Comparison of ENCODE assay signal across 8 cellular contexts in genomic region chr19:39401549-39402416, GRCh38. TPM values are rescaled to one million over a fixed set of nuclear protein-coding genes. Genes with fewer than 3 reads are reported as not detected.
DNase-seq lines count a peak whose midpoint lies in the region; ATAC-seq and TF ChIP-seq lines count a peak whose summit lies in the region.

No MANE protein-coding gene starts in this region.

- no peaks in the 10 kb centered on the region for H3K9me3 ChIP-seq in esophagus (ENCODE audit: control insufficient read depth in 2 of 2, insufficient read depth in 1 of 2, low read depth in 1 of 2, low read length in 1 of 2)
- H3K9me3 ChIP-seq in neural progenitor cell (ENCODE audit: low read depth), result no peaks in the 10 kb centered on the region

- H4K20me1 ChIP-seq in neural progenitor cell (ENCODE audit: low read depth), result peaks cover 9% of the 10 kb centered on the region

- H2AFZ ChIP-seq in neural progenitor cell (replicated peaks), result no peak overlapping the region

- peak overlapping the region; percentile 88 for H3K4me3 Mint-ChIP-seq in neural progenitor cell

- peaks cover 69% of the 10 kb centered on the region for H3F3A ChIP-seq in neural progenitor cell (ENCODE audit: low read depth)

- H3K9me3 Mint-ChIP-seq in neural progenitor cell, result no peaks in the 10 kb centered on the region

- peak; percentile 25 for ATAC-seq in GM18909 (IDR thresholded peaks at IDR 0.05; ENCODE audit: poor library complexity, unreplicated experiment)
- ATAC-seq in HG03521 (IDR thresholded peaks at IDR 0.05; ENCODE audit: unreplicated experiment), result no peak

- no peaks in the 10 kb centered on the region for H3K79me2 ChIP-seq in neural progenitor cell (ENCODE audit: low read depth)

- 38 to 42% methylated on average over 27 of the region's 27 CpGs for WGBS in esophagus, 2 donors

- H3K9ac ChIP-seq in neural progenitor cell, result no peak overlapping the region

- peaks cover 38% of the 10 kb centered on the region for H3K4me1 Mint-ChIP-seq in neural progenitor cell

- H3K36me3 Mint-ChIP-seq in neural progenitor cell, result peaks cover 2% of the 10 kb centered on the region

- peak overlapping the region; percentile 97 to 100 for H3K27ac ChIP-seq in esophagus (ENCODE audit: low read depth in 2 of 2, low read length in 1 of 2)
- no peak overlapping the region for H3K27ac ChIP-seq in neural progenitor cell
- peak overlapping the region; percentile 84 for H3K27ac ChIP-seq in temporal lobe (ENCODE audit: low read depth, low read length)

- peak overlapping the region; percentile 85 for H3K4me2 ChIP-seq in neural progenitor cell

- H3K36me3 ChIP-seq in esophagus (ENCODE audit: control insufficient read depth in 2 of 2, insufficient read depth in 2 of 2, low read length in 1 of 2) (peaks cover 0 to 4% of the 10 kb centered on the region in 2 donors), neural progenitor cell (no peaks in the 10 kb centered on the region)

- H3K27ac Mint-ChIP-seq in neural progenitor cell, result peak overlapping the region; percentile 97

- H3K4me1 ChIP-seq in esophagus (ENCODE audit: control insufficient read depth in 2 of 2, insufficient read depth in 2 of 2, low read length in 1 of 2) (peaks cover 5 to 29% of the 10 kb centered on the region in 2 donors), neural progenitor cell (peaks cover 14% of the 10 kb centered on the region)

- H3K27me3 ChIP-seq in esophagus (ENCODE audit: control insufficient read depth in 1 of 2, insufficient read depth in 2 of 2, low read length in 2 of 2) (no peaks in the 10 kb centered on the region), neural progenitor cell (peaks cover 8% of the 10 kb centered on the region)

- no peak for TF ChIP-seq CTCF in neural progenitor cell (IDR thresholded peaks at IDR 0.05)

- H3K4me3 ChIP-seq in esophagus (ENCODE audit: low read depth in 1 of 2, low read length in 2 of 2) (peak overlapping the region; percentile 20 to 47), neural progenitor cell (peak overlapping the region; percentile 49)

- H3K27me3 Mint-ChIP-seq in neural progenitor cell (ENCODE audit: insufficient read depth, low read depth), result peaks cover 10% of the 10 kb centered on the region

- DNase-seq in NAMALWA (ENCODE audit: low spot score), result peak; percentile 84
- peak; percentile 71 for DNase-seq in activated CD8-positive, alpha-beta memory T cell treated with anti-CD3 and anti-CD28 coated beads, Interleukin-2, amount 50 U/mL, for 24 hours (ENCODE audit: extremely low read depth)
- peak; percentile 13 for DNase-seq in neural progenitor cell (ENCODE audit: low spot score)
- no peak for DNase-seq in putamen (ENCODE audit: low spot score)

RNA-seq across cellular contexts. Expression of gene ZFP36, which starts 4.9 kb away (rescaled TPM):
- polyA plus RNA-seq in esophagus, result 100 to 1,000 TPM; 249 to 382 TPM
- 1.2 TPM in 1 of 2 replicates, not detected in the other for total RNA-seq in neural progenitor cell (ENCODE audit: low replicate concordance)
- total RNA-seq in temporal lobe, result 2.0 TPM

RNA-seq across cellular contexts. Expression of gene MED29, which starts 10.6 kb away (rescaled TPM):
- polyA plus RNA-seq in esophagus, result 10 to 100 TPM; 15.6 to 22.7 TPM
- 27.0 and 28.2 TPM in 2 replicates for total RNA-seq in neural progenitor cell (ENCODE audit: low replicate concordance)
- 16.2 TPM for total RNA-seq in temporal lobe

RNA-seq across cellular contexts. Expression of gene PLEKHG2, which starts 10.7 kb away (rescaled TPM):
- 1 to 10 TPM; 3.8 to 9.2 TPM for polyA plus RNA-seq in esophagus
- 10.7 and 46.9 TPM in 2 replicates for total RNA-seq in neural progenitor cell (ENCODE audit: low replicate concordance)
- total RNA-seq in temporal lobe, result 20.2 TPM

RNA-seq across cellular contexts. Expression of gene PAF1, which starts 10.9 kb away (rescaled TPM):
- polyA plus RNA-seq in esophagus, result 10 to 100 TPM; 41.8 to 43.0 TPM
- 15.6 and 29.1 TPM in 2 replicates for total RNA-seq in neural progenitor cell (ENCODE audit: low replicate concordance)
- 21.6 TPM for total RNA-seq in temporal lobe

RNA-seq across cellular contexts. Expression of gene RPS16, which starts 34.0 kb away (rescaled TPM):
- 1,000 to 10,000 TPM; 1,628 to 3,096 TPM for polyA plus RNA-seq in esophagus
- total RNA-seq in neural progenitor cell (ENCODE audit: low replicate concordance) (94.8 and 268 TPM in 2 replicates), temporal lobe (57.5 TPM)
